7 cellular contexts compared by ENCODE assay signal in the genomic region with DNA sequence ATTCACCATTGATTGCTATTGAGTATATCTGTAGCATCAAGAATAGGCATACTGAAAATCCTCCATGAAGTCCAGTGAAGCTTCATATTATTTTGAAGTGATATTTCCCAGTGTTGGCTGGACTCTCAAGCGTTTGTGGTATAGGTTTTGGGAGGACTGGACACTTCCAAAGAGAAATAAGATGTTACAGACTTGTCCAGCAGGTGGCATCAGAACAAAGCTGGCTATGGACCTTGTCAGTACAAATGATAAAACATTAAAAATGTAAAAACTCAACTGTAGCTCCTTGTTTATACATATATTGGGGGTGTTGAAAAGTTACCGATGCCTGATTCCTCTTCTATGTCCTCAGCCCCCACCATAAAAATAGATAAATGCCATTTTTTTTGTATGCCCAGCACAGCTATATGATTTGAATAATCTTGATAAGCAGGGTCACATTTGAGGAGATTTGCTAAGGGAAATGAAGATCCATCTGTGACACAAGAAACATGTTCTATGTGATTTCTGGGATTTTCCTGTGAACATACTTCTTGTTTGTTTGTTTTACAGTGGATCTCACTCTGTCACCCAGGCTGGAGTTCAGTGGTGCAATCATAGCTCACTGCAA. TPM values are rescaled to one million over a fixed set of nuclear protein-coding genes. Genes with fewer than 3 reads are reported as not detected.
DNase-seq lines count a peak whose midpoint lies in the region; ATAC-seq, FAIRE-seq and TF ChIP-seq lines count a peak whose summit lies in the region.

No MANE protein-coding gene starts in this region.

- no peaks in the 10 kb centered on the region for H3K9me3 ChIP-seq in OCI-LY1 (ENCODE audit: low read length)
- H3K9me3 ChIP-seq in T-helper 17 cell (ENCODE audit: control insufficient read depth, low read length, poor library complexity, severe bottlenecking) = no peaks in the 10 kb centered on the region

- H3K9me2 ChIP-seq in OCI-LY1 (ENCODE audit: low read depth, low read length) = no peaks in the 10 kb centered on the region

- FAIRE-seq in GM19239 (lab: Jason Lieb, UNC) = peak; percentile 62

- H3K27me3 Mint-ChIP-seq in chondrocyte (ENCODE audit: low read depth) = no peaks in the 10 kb centered on the region
- no peaks in the 10 kb centered on the region for H3K27me3 Mint-ChIP-seq in stimulated activated memory B cell treated with anti-CD40 and anti-IgM and Interleukin-4, amounts not matched to agents 10 μg/mL and 1 μg/mL and 100 μg/mL, for 72 hours
- no peaks in the 10 kb centered on the region for H3K27me3 Mint-ChIP-seq in T-helper 17 cell

- no peaks in the 10 kb centered on the region for H4K20me1 ChIP-seq in OCI-LY1 (ENCODE audit: insufficient read depth, low read length)

- no peaks in the 10 kb centered on the region for H3K36me3 Mint-ChIP-seq in chondrocyte (ENCODE audit: low read depth)
- no peaks in the 10 kb centered on the region for H3K36me3 Mint-ChIP-seq in stimulated activated memory B cell treated with anti-CD40 and anti-IgM and Interleukin-4, amounts not matched to agents 10 μg/mL and 1 μg/mL and 100 μg/mL, for 72 hours
- peaks cover 2% of the 10 kb centered on the region for H3K36me3 Mint-ChIP-seq in T-helper 17 cell (ENCODE audit: low read depth)

- H3K9ac ChIP-seq in OCI-LY1 (ENCODE audit: low read length) = no peak overlapping the region

- no peaks in the 10 kb centered on the region for H3F3A ChIP-seq in OCI-LY1 (ENCODE audit: insufficient read depth, low read length)

- no peak overlapping the region for H3K4me3 ChIP-seq in OCI-LY1 (ENCODE audit: low read depth, low read length, poor library complexity, severe bottlenecking)

- H3K4me2 ChIP-seq in OCI-LY1 (ENCODE audit: low read length) = no peak overlapping the region

- H2AFZ ChIP-seq in OCI-LY1 (ENCODE audit: low read length) = no peak overlapping the region

- H3K36me3 ChIP-seq in OCI-LY1 (ENCODE audit: insufficient read depth, low read length) = no peaks in the 10 kb centered on the region

- DNase-seq in Caki2 (ENCODE audit: low read depth) (peak; percentile 30), GM19239 (ENCODE audit: insufficient read length, low spot score) (peak; percentile 25), chondrocyte (ENCODE audit: low spot score) (no peak), lung microvascular endothelial cell (ENCODE audit: low read depth in 2 of 2) (peak; percentile 63 to 75), T-helper 17 cell (no peak)

- in situ Hi-C loops in Caki2 (cut with HindIII; ENCODE audit: low pct_unique_long_range_greater_than_20kb, low sequenced_read_pairs) = no loop called here

- H3K27ac ChIP-seq in OCI-LY1 (ENCODE audit: low read depth, low read length, poor library complexity, severe bottlenecking) = no peak overlapping the region

- H3K4me1 Mint-ChIP-seq in chondrocyte (ENCODE audit: low read depth) (no peaks in the 10 kb centered on the region), T-helper 17 cell (peaks cover 16% of the 10 kb centered on the region)
- no peaks in the 10 kb centered on the region for H3K4me1 Mint-ChIP-seq in stimulated activated memory B cell treated with anti-CD40 and anti-IgM and Interleukin-4, amounts not matched to agents 10 μg/mL and 1 μg/mL and 100 μg/mL, for 72 hours

- TF ChIP-seq CTCF in OCI-LY1 (IDR thresholded peaks at IDR 0.05; ENCODE audit: low read length) = peak; percentile 71
- peak; percentile 89 for TF ChIP-seq CTCF in chondrocyte (IDR thresholded peaks at IDR 0.05)

- H3K4me3 Mint-ChIP-seq in chondrocyte (ENCODE audit: unreplicated experiment) (no peak overlapping the region), T-helper 17 cell (no peak overlapping the region)
- H3K4me3 Mint-ChIP-seq in stimulated activated memory B cell treated with anti-CD40 and anti-IgM and Interleukin-4, amounts not matched to agents 10 μg/mL and 1 μg/mL and 100 μg/mL, for 72 hours = no peak overlapping the region

- ATAC-seq in stimulated activated memory B cell treated with anti-CD40 and anti-IgM and Interleukin-4, amounts not matched to agents 10 μg/mL and 1 μg/mL and 100 μg/mL, for 72 hours = no peak
- no peak for ATAC-seq in T-helper 17 cell

- H3K27ac Mint-ChIP-seq in chondrocyte (ENCODE audit: unreplicated experiment) = no peak overlapping the region
- no peak overlapping the region for H3K27ac Mint-ChIP-seq in stimulated activated memory B cell treated with anti-CD40 and anti-IgM and Interleukin-4, amounts not matched to agents 10 μg/mL and 1 μg/mL and 100 μg/mL, for 72 hours
- H3K27ac Mint-ChIP-seq in T-helper 17 cell = no peak overlapping the region

- H3K79me2 ChIP-seq in OCI-LY1 (ENCODE audit: insufficient read depth, low read length) = no peaks in the 10 kb centered on the region

- no peaks in the 10 kb centered on the region for H3K27me3 ChIP-seq in OCI-LY1 (ENCODE audit: insufficient read depth, low read length)

- H3K9me3 Mint-ChIP-seq in chondrocyte (ENCODE audit: low read depth) = no peaks in the 10 kb centered on the region
- H3K9me3 Mint-ChIP-seq in stimulated activated memory B cell treated with anti-CD40 and anti-IgM and Interleukin-4, amounts not matched to agents 10 μg/mL and 1 μg/mL and 100 μg/mL, for 72 hours = no peaks in the 10 kb centered on the region

- H3K4me1 ChIP-seq in OCI-LY1 (ENCODE audit: insufficient read depth, low read length, severe bottlenecking) = no peaks in the 10 kb centered on the region

RNA-seq across cellular contexts. Expression of gene GOLGA6B, which starts 54.5 kb away (rescaled TPM):
- total RNA-seq in Caki2 (2014; rRNA removed; shearing (Covaris generic); ENCODE audit: low replicate concordance) = not detected in 2 replicates
- 0.10 TPM in 1 of 3 replicates, not detected in the others for total RNA-seq in chondrocyte
- total RNA-seq in lung microvascular endothelial cell = not detected in 2 replicates
- under 1 TPM in 1 of 2 donors, not detected in 1; 0.18 TPM for total RNA-seq in T-helper 17 cell

Comparison
In these comparisons a context has a peak if more than half of its experiments do, and no peak if none do; other contexts are left out.
1. DNase-seq: peak in Caki2 (single experiment), GM19239 (single experiment) and lung microvascular endothelial cell (2 of 2); none in chondrocyte (single experiment) and T-helper 17 cell (0 of 3).